In the genomic region with DNA sequence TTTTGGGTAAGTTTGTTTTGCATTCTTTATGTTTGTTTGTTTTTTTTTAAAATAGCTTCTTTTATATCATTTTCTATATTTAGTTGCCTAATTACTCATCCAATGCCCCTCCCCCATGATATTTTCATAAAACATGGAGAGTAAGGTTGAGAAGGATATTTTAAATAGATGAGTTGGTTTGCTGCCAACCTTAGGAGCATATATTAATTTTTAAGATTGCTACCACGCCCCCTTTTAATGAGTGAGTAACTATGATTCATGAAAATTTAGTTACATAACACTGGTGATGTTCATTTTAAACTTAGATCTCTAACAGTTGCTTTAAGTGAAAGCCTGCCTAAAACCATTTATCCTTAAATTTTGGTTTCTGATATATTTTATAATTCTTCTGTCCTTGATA, we compare ENCODE assay signal across 16 cellular contexts. TPM values are rescaled to one million over a fixed set of nuclear protein-coding genes. Genes with fewer than 3 reads are reported as not detected.
DNase-seq lines count a peak whose midpoint lies in the region; ATAC-seq and TF ChIP-seq lines count a peak whose summit lies in the region.
"Had no signal": no experiment of that assay in that cellular context is flagged by ENCODE, and none has a peak within 500 bp of the region (broad histone marks: within the 10 kb centered on the region; RNA-seq: fewer than 3 reads in every experiment).

No MANE protein-coding gene starts in this region.

- DNase-seq in activated CD4-positive, alpha-beta T cell treated with anti-CD3 and anti-CD28 coated beads for 36 hours = no peak
- no peak for DNase-seq in activated CD4-positive, alpha-beta T cell treated with anti-CD3 and anti-CD28 coated beads for 48 hours
- DNase-seq in LHCN-M2 (ENCODE audit: low read depth) (peak; percentile 58), adrenal gland (no peak), mesenchymal stem cell (no peak), medulla oblongata (ENCODE audit: extremely low spot score) (no peak), T-helper 9 cell (no peak)
- DNase-seq: Calu3, cortex of kidney, foreskin keratinocyte, MV-4-11, NCI-H2171 treated with DMSO at 0.1 percent for 48 hours, ovary had no signal

- H2BK120ac ChIP-seq in mesenchymal stem cell (ENCODE audit: low read depth, low read length) = no peak overlapping the region

- H3K36me3 ChIP-seq in adrenal gland (replicated peaks in 1 of 2) (peaks cover 0 to 64% of the 10 kb centered on the region in 2 donors), mesenchymal stem cell (ENCODE audit: control insufficient read depth in 1 of 2, insufficient read depth in 2 of 2, low read depth in 1 of 2, low read length in 2 of 2) (peaks cover 25 to 89% of the 10 kb centered on the region in 2 experiments)
- H3K36me3 ChIP-seq: ovary had no signal

- no peaks in the 10 kb centered on the region for H3K9me3 ChIP-seq in adrenal gland (replicated peaks in 1 of 3)
- H3K9me3 ChIP-seq in mesenchymal stem cell (ENCODE audit: control insufficient read depth, low read length) = no peaks in the 10 kb centered on the region
- H3K9me3 ChIP-seq: ovary, tibial nerve had no signal

- POLR2A ChIA-PET in activated CD4-positive, alpha-beta T cell treated with anti-CD3 and anti-CD28 coated beads for 36 hours (lab: Charles Lee) = interaction anchor here (0.6 kb wide), 1 partner anchor 549 kb away, joined by 4 read pairs; no protein-coding TSS in a partner anchor

- peaks cover 11% of the 10 kb centered on the region for H3K79me1 ChIP-seq in mesenchymal stem cell (replicated peaks; ENCODE audit: low read length, poor library complexity, severe bottlenecking)

- no peak overlapping the region for H3K4ac ChIP-seq in mesenchymal stem cell (ENCODE audit: low read depth in 1 of 2, low read length in 2 of 2)

- H3K4me3 ChIP-seq in adrenal gland = no peak overlapping the region
- H3K4me3 ChIP-seq in mesenchymal stem cell (ENCODE audit: insufficient read depth in 1 of 2, low read depth in 1 of 2, low read length in 2 of 2) = no peak overlapping the region
- H3K4me3 ChIP-seq: ovary, tibial nerve had no signal

- H4K8ac ChIP-seq in mesenchymal stem cell (ENCODE audit: low read length) = no peak overlapping the region

- H3K18ac ChIP-seq in mesenchymal stem cell (ENCODE audit: low read depth in 1 of 2, low read length in 2 of 2) = no peak overlapping the region

- WGBS in adrenal gland, 4 donors = 33 to 52% (median 43%) methylated on average over 1 of the region's 1 CpG
- WGBS in mesenchymal stem cell = no CpG with 5 or more reads among the region's 1 CpG

- no peak for TF ChIP-seq CTCF in adrenal gland (IDR thresholded peaks at IDR 0.05)

- intact Hi-C loops in activated CD4-positive, alpha-beta T cell treated with anti-CD3 and anti-CD28 coated beads for 36 hours (cut with DNase I, micrococcal nuclease) = no loop called here
- intact Hi-C loops in adrenal gland (cut with DNase I) = no loop called here

- H3K4me3 Mint-ChIP-seq in activated CD4-positive, alpha-beta T cell treated with anti-CD3 and anti-CD28 coated beads for 36 hours = no peak overlapping the region
- H3K4me3 Mint-ChIP-seq: mesothelial cell of epicardium had no signal

- CTCF ChIA-PET in activated CD4-positive, alpha-beta T cell treated with anti-CD3 and anti-CD28 coated beads for 36 hours (lab: Charles Lee) = interaction anchor here (0.5 to 0.8 kb wide), 2 partner anchors 14 to 1635 kb away, joined by 3 read pairs; no protein-coding TSS in a partner anchor

- H3K27me3 Mint-ChIP-seq in activated CD4-positive, alpha-beta T cell treated with anti-CD3 and anti-CD28 coated beads for 36 hours = no peaks in the 10 kb centered on the region

- H3K14ac ChIP-seq in mesenchymal stem cell (ENCODE audit: low read length in 2 of 2) = no peak overlapping the region

- no peak overlapping the region for H2BK12ac ChIP-seq in mesenchymal stem cell (ENCODE audit: low read length in 2 of 2)

- no peak overlapping the region for H2AK5ac ChIP-seq in mesenchymal stem cell (ENCODE audit: low read length, severe bottlenecking)

- H3K4me2 ChIP-seq in mesenchymal stem cell (ENCODE audit: low read length, poor library complexity, severe bottlenecking) = no peak overlapping the region

- no peak overlapping the region for H2BK15ac ChIP-seq in mesenchymal stem cell (ENCODE audit: low read depth, poor library complexity, severe bottlenecking)

- TF ChIP-seq POLR2A in adrenal gland (IDR thresholded peaks at IDR 0.05) = no peak

- H3K27ac Mint-ChIP-seq in activated CD4-positive, alpha-beta T cell treated with anti-CD3 and anti-CD28 coated beads for 36 hours = peak overlapping the region; percentile 83
- H3K27ac Mint-ChIP-seq: mesothelial cell of epicardium had no signal

- H3K27ac ChIP-seq in adrenal gland (peak overlapping the region in 4 of 5 donors; percentile 17 to 68 (median 63)), mesenchymal stem cell (ENCODE audit: low read length, poor library complexity, severe bottlenecking) (no peak overlapping the region)
- H3K27ac ChIP-seq: foreskin keratinocyte, ovary, tibial nerve had no signal

- H3K9ac ChIP-seq in mesenchymal stem cell (ENCODE audit: low read length) = peak overlapping the region; percentile 44

- no peak for ATAC-seq in activated CD4-positive, alpha-beta T cell treated with anti-CD3 and anti-CD28 coated beads for 36 hours
- no peak for ATAC-seq in HG03135 (IDR thresholded peaks at IDR 0.05; ENCODE audit: unreplicated experiment)
- ATAC-seq: foreskin keratinocyte had no signal

- no peak overlapping the region for H2BK5ac ChIP-seq in mesenchymal stem cell (ENCODE audit: low read depth, low read length, poor library complexity, severe bottlenecking)

- H4K91ac ChIP-seq in mesenchymal stem cell (ENCODE audit: low read length) = no peak overlapping the region

- H3K23ac ChIP-seq in mesenchymal stem cell (ENCODE audit: low read length in 2 of 2) = no peak overlapping the region

- H3K36me3 Mint-ChIP-seq in activated CD4-positive, alpha-beta T cell treated with anti-CD3 and anti-CD28 coated beads for 36 hours (ENCODE audit: low read depth) = peaks cover 36% of the 10 kb centered on the region

- no peak overlapping the region for H2AFZ ChIP-seq in mesenchymal stem cell (ENCODE audit: low read depth, low read length)

- H3K9me3 Mint-ChIP-seq in activated CD4-positive, alpha-beta T cell treated with anti-CD3 and anti-CD28 coated beads for 36 hours (ENCODE audit: low read depth) = no peaks in the 10 kb centered on the region
- H3K9me3 Mint-ChIP-seq: mesothelial cell of epicardium had no signal

- H3K4me1 Mint-ChIP-seq in activated CD4-positive, alpha-beta T cell treated with anti-CD3 and anti-CD28 coated beads for 36 hours = peaks cover 21% of the 10 kb centered on the region

- H3K27me3 ChIP-seq in adrenal gland (no peaks in the 10 kb centered on the region), mesenchymal stem cell (ENCODE audit: control insufficient read depth in 1 of 2, insufficient read depth in 1 of 2, low read length in 2 of 2) (no peaks in the 10 kb centered on the region)
- H3K27me3 ChIP-seq: foreskin keratinocyte, ovary, tibial nerve had no signal

- H3K4me1 ChIP-seq in adrenal gland (replicated peaks in 1 of 2) (peaks cover 16 to 18% of the 10 kb centered on the region in 2 donors), mesenchymal stem cell (ENCODE audit: control insufficient read depth, insufficient read depth, low read depth, low read length) (peaks cover 2% of the 10 kb centered on the region)
- H3K4me1 ChIP-seq: tibial nerve had no signal

RNA-seq across cellular contexts. Expression of a gene that starts 18.7 kb away (rescaled TPM):
- total RNA-seq in activated CD4-positive, alpha-beta T cell treated with anti-CD3 and anti-CD28 coated beads for 36 hours = 100 to 1,000 TPM in 1 of 2 experiments, 10 to 100 TPM in 1; 98.0 to 120 TPM
- total RNA-seq in LHCN-M2 (2014; rRNA removed) (83.0 and 94.0 TPM in 2 replicates), adrenal gland (100 to 1,000 TPM; 115 to 230 (median 167) TPM)
- polyA plus RNA-seq in LHCN-M2 (2012) = 144 TPM
- 100 to 1,000 TPM in 2 of 3 donors, 10 to 100 TPM in 1; 77.5 to 177 (median 154) TPM for polyA plus RNA-seq in adrenal gland
- 142 TPM for polyA plus RNA-seq in mesenchymal stem cell (2013, experiment 1 of 2)
- 145 TPM for polyA plus RNA-seq in mesenchymal stem cell (2013, experiment 2 of 2)
